Comparison of ENCODE assay signal across 17 cellular contexts in genomic region chr22:44379817-44380560, GRCh38.
DNase-seq lines count a peak whose midpoint lies in the region; ATAC-seq, FAIRE-seq and TF ChIP-seq lines count a peak whose summit lies in the region.
"Had no signal": no experiment of that assay in that cellular context is flagged by ENCODE, and none has a peak within 500 bp of the region (broad histone marks: within the 10 kb centered on the region; RNA-seq: fewer than 3 reads in every experiment).

No MANE protein-coding gene starts in this region.

- H3K9me3 Mint-ChIP-seq in brain: peaks cover 21 to 31% (median 27%) of the 10 kb centered on the region in 5 experiments
- peaks cover 12% of the 10 kb centered on the region for H3K9me3 Mint-ChIP-seq in activated T-helper 1 cell treated with anti-CD3 and anti-CD28 coated beads, Interleukin-12 subunit alpha, Interleukin-12 subunit beta, Interleukin-2, Interleukin-4 antibody, amounts not matched to agents 30 ng/mL and 10 ng/mL and 1 ng/mL, durations not matched to agents 14 hours and 24 hours and 36 hours

- no peak for ATAC-seq in gastroesophageal sphincter

- TF ChIP-seq EP300 in sigmoid colon (IDR thresholded peaks at IDR 0.05) (no peak), gastroesophageal sphincter (IDR thresholded peaks at IDR 0.05) (no peak)

- peaks cover 2% of the 10 kb centered on the region; the same call in 1 of the 2 replicates for H3K27me3 ChIP-seq in BE2C
- H3K27me3 ChIP-seq in sigmoid colon: no peaks in the 10 kb centered on the region
- H3K27me3 ChIP-seq in gastroesophageal sphincter: no peaks in the 10 kb centered on the region

- H3K36me3 Mint-ChIP-seq in brain: no peaks in the 10 kb centered on the region
- no peaks in the 10 kb centered on the region for H3K36me3 Mint-ChIP-seq in activated T-helper 1 cell treated with anti-CD3 and anti-CD28 coated beads, Interleukin-12 subunit alpha, Interleukin-12 subunit beta, Interleukin-2, Interleukin-4 antibody, amounts not matched to agents 30 ng/mL and 10 ng/mL and 1 ng/mL, durations not matched to agents 14 hours and 24 hours and 36 hours (ENCODE audit: low read depth)
- H3K36me3 Mint-ChIP-seq: CD4-positive, CD25-positive, alpha-beta regulatory T cell had no signal

- WGBS in sigmoid colon, 2 donors: 76 to 79% methylated on average over 14 of the region's 14 CpGs
- 55 to 71% methylated on average over 8 to 10 of the region's 14 CpGs for WGBS in gastroesophageal sphincter (ENCODE audit: low coverage in 1 of 2), 2 donors

- H3K9me3 ChIP-seq in BE2C (no peaks in the 10 kb centered on the region; the same call in 1 of the 2 replicates), kidney (ENCODE audit: control insufficient read depth in 1 of 2, low read length in 2 of 2) (peaks cover 7 to 9% of the 10 kb centered on the region in 2 donors), sigmoid colon (peaks cover 0 to 7% (median under 1%) of the 10 kb centered on the region in 4 donors), gastroesophageal sphincter (peaks cover 0 to 19% (median 0%) of the 10 kb centered on the region in 3 donors)

- no peak for FAIRE-seq in kidney (lab: Jason Lieb, UNC)

- DNase-seq in BE2C (peak; percentile 2), kidney (peak; percentile 49), sigmoid colon (peak; percentile 47), T-helper 1 cell (no peak)
- DNase-seq in activated T-helper 1 cell treated with anti-CD3 and anti-CD28 coated beads, Interleukin-12 subunit alpha, Interleukin-12 subunit beta, Interleukin-2, Interleukin-4 antibody, amounts not matched to agents 30 ng/mL and 10 ng/mL and 1 ng/mL, durations not matched to agents 14 hours and 24 hours and 36 hours (ENCODE audit: low spot score): no peak
- DNase-seq: AML-193; Caco-2; CD4-positive, CD25-positive, alpha-beta regulatory T cell; DMS153; HFFc6; KG1; NCI-H1436; NCI-H2029 treated with DMSO at 0.1 percent for 48 hours; NCI-H774 had no signal

- H3K27me3 Mint-ChIP-seq in brain: peaks cover 13% of the 10 kb centered on the region
- H3K27me3 Mint-ChIP-seq in activated T-helper 1 cell treated with anti-CD3 and anti-CD28 coated beads, Interleukin-12 subunit alpha, Interleukin-12 subunit beta, Interleukin-2, Interleukin-4 antibody, amounts not matched to agents 30 ng/mL and 10 ng/mL and 1 ng/mL, durations not matched to agents 14 hours and 24 hours and 36 hours (ENCODE audit: insufficient read depth): peaks cover 7% of the 10 kb centered on the region

- no peak for TF ChIP-seq POLR2A in sigmoid colon (IDR thresholded peaks at IDR 0.05)
- TF ChIP-seq POLR2A in gastroesophageal sphincter (IDR thresholded peaks at IDR 0.05): no peak

- H3K27ac ChIP-seq in kidney (ENCODE audit: low read depth in 2 of 2, low read length in 2 of 2) (no peak overlapping the region), sigmoid colon (peak overlapping the region in 1 of 4 donors; percentile 49), gastroesophageal sphincter (no peak overlapping the region)
- H3K27ac ChIP-seq: RWPE1 had no signal

- H3K4me3 ChIP-seq in BE2C (ENCODE audit: low read depth, low read length): no peak overlapping the region
- H3K4me3 ChIP-seq in kidney (ENCODE audit: low read length in 2 of 2): no peak overlapping the region
- H3K4me3 ChIP-seq in sigmoid colon: no peak overlapping the region
- H3K4me3 ChIP-seq in gastroesophageal sphincter: no peak overlapping the region

- H3K36me3 ChIP-seq in BE2C (no peaks in the 10 kb centered on the region), kidney (ENCODE audit: control insufficient read depth in 1 of 2, insufficient read depth in 2 of 2, low read length in 2 of 2) (no peaks in the 10 kb centered on the region), sigmoid colon (no peaks in the 10 kb centered on the region), gastroesophageal sphincter (no peaks in the 10 kb centered on the region)

- H3K27ac Mint-ChIP-seq in brain: peak overlapping the region in 4 of 5 experiments; percentile 35 to 87 (median 75)
- no peak overlapping the region for H3K27ac Mint-ChIP-seq in activated T-helper 1 cell treated with anti-CD3 and anti-CD28 coated beads, Interleukin-12 subunit alpha, Interleukin-12 subunit beta, Interleukin-2, Interleukin-4 antibody, amounts not matched to agents 30 ng/mL and 10 ng/mL and 1 ng/mL, durations not matched to agents 14 hours and 24 hours and 36 hours
- H3K27ac Mint-ChIP-seq: CD4-positive, CD25-positive, alpha-beta regulatory T cell; HFFc6 had no signal

- intact Hi-C loops in kidney (cut with DNase I): no loop called here
- intact Hi-C loops in sigmoid colon (cut with DNase I): no loop called here
- intact Hi-C loops in activated T-helper 1 cell treated with anti-CD3 and anti-CD28 coated beads, Interleukin-12 subunit alpha, Interleukin-12 subunit beta, Interleukin-2, Interleukin-4 antibody, amounts not matched to agents 30 ng/mL and 10 ng/mL and 1 ng/mL, durations not matched to agents 14 hours and 24 hours and 36 hours (cut with micrococcal nuclease): no loop called here

- peaks cover 47% of the 10 kb centered on the region for H3K4me1 Mint-ChIP-seq in brain
- no peaks in the 10 kb centered on the region for H3K4me1 Mint-ChIP-seq in activated T-helper 1 cell treated with anti-CD3 and anti-CD28 coated beads, Interleukin-12 subunit alpha, Interleukin-12 subunit beta, Interleukin-2, Interleukin-4 antibody, amounts not matched to agents 30 ng/mL and 10 ng/mL and 1 ng/mL, durations not matched to agents 14 hours and 24 hours and 36 hours (ENCODE audit: low read depth)
- H3K4me1 Mint-ChIP-seq: CD4-positive, CD25-positive, alpha-beta regulatory T cell had no signal

- H3K4me1 ChIP-seq in BE2C: no peaks in the 10 kb centered on the region
- no peaks in the 10 kb centered on the region for H3K4me1 ChIP-seq in kidney (ENCODE audit: control insufficient read depth in 1 of 2, insufficient read depth in 1 of 2, low read depth in 1 of 2, low read length in 2 of 2)
- peaks cover 0 to 21% (median 11%) of the 10 kb centered on the region in 4 donors for H3K4me1 ChIP-seq in sigmoid colon
- H3K4me1 ChIP-seq in gastroesophageal sphincter: peaks cover 0 to 19% (median 0%) of the 10 kb centered on the region in 3 donors
- H3K4me1 ChIP-seq: Caco-2 had no signal

- no peak overlapping the region for H3K4me3 Mint-ChIP-seq in brain
- no peak overlapping the region for H3K4me3 Mint-ChIP-seq in activated T-helper 1 cell treated with anti-CD3 and anti-CD28 coated beads, Interleukin-12 subunit alpha, Interleukin-12 subunit beta, Interleukin-2, Interleukin-4 antibody, amounts not matched to agents 30 ng/mL and 10 ng/mL and 1 ng/mL, durations not matched to agents 14 hours and 24 hours and 36 hours
- H3K4me3 Mint-ChIP-seq: CD4-positive, CD25-positive, alpha-beta regulatory T cell; HFFc6 had no signal

- TF ChIP-seq CTCF in BE2C (IDR thresholded peaks at IDR 0.05; ENCODE audit: low read depth, low read length) (no peak), brain (conservative IDR thresholded peaks at IDR 0.05) (no peak), kidney (IDR thresholded peaks at IDR 0.05; ENCODE audit: borderline replicate concordance, extremely low read depth, insufficient read depth) (no peak), sigmoid colon (IDR thresholded peaks at IDR 0.05) (no peak), gastroesophageal sphincter (IDR thresholded peaks at IDR 0.05) (no peak)

- H3K9ac ChIP-seq in kidney (ENCODE audit: low read length in 2 of 2): no peak overlapping the region

Comparison
In these comparisons a context has a peak if more than half of its experiments do, and no peak if none do; other contexts are left out.
1. DNase-seq: peak in BE2C (single experiment), kidney (single experiment) and sigmoid colon (single experiment); none in T-helper 1 cell (0 of 5) and activated T-helper 1 cell treated with anti-CD3 and anti-CD28 coated beads, Interleukin-12 subunit alpha, Interleukin-12 subunit beta, Interleukin-2, Interleukin-4 antibody, amounts not matched to agents 30 ng/mL and 10 ng/mL and 1 ng/mL, durations not matched to agents 14 hours and 24 hours and 36 hours (single experiment).